ENCODE assay signal across 31 cellular contexts in genomic region chr7:2140216-2140870, GRCh38.
DNase-seq lines count a peak whose midpoint lies in the region; TF ChIP-seq lines count a peak whose summit lies in the region.
"Had no signal": no experiment of that assay in that cellular context is flagged by ENCODE, and none has a peak within 500 bp of the region (broad histone marks: within the 10 kb centered on the region; RNA-seq: fewer than 3 reads in every experiment).

No MANE protein-coding gene starts in this region.

- no peak overlapping the region for H3K18ac ChIP-seq in H9 (ENCODE audit: insufficient read length, low read depth, low read length)

- H3K27ac ChIP-seq in BLaER1 treated with 17β-estradiol and CSF1 and Interleukin-3, amounts not matched to agents 10 nM and 100 nM, result peak overlapping the region in 6 of 11 experiments; percentile 80 to 85 (median 84); a peak in 11 of 22 replicates
- H3K27ac ChIP-seq in H9 (ENCODE audit: insufficient read length, low read depth, low read length) (no peak overlapping the region), cingulate gyrus (ENCODE audit: low read depth, low read length) (peak overlapping the region; percentile 23)
- H3K27ac ChIP-seq: adrenal gland, body of pancreas, gastroesophageal sphincter, neural progenitor cell, parathyroid adenoma, thoracic aorta, vagina had no signal

- H3K4me1 Mint-ChIP-seq in H9 (no peaks in the 10 kb centered on the region), neural crest cell (peaks cover 26% of the 10 kb centered on the region)

- no peak overlapping the region; a peak in 1 of 20 replicates for H3K4me3 ChIP-seq in BLaER1 treated with 17β-estradiol and CSF1 and Interleukin-3, amounts not matched to agents 10 nM and 100 nM
- H3K4me3 ChIP-seq: adrenal gland, body of pancreas, dorsolateral prefrontal cortex, gastroesophageal sphincter, neural progenitor cell, thoracic aorta, vagina had no signal

- H4K91ac ChIP-seq in H9 (ENCODE audit: insufficient read length, low read depth, low read length), result no peak overlapping the region

- no peak for TF ChIP-seq CTCF in H9 (conservative IDR thresholded peaks at IDR 0.05)
- TF ChIP-seq CTCF in neural crest cell (conservative IDR thresholded peaks at IDR 0.05), result no peak
- no peak for TF ChIP-seq CTCF in GM10266 (IDR thresholded peaks at IDR 0.05; ENCODE audit: control insufficient read depth, insufficient read depth, low read depth, missing control alignments)

- no peak overlapping the region for H3K56ac ChIP-seq in H9 (ENCODE audit: insufficient read length, low read depth, low read length)

- H2BK5ac ChIP-seq in H9 (ENCODE audit: insufficient read length, low read length), result no peak overlapping the region

- peak overlapping the region; percentile 40 to 93 (median 44); a peak in 3 of 7 replicates for H3K27ac Mint-ChIP-seq in H9
- peak overlapping the region; percentile 95 for H3K27ac Mint-ChIP-seq in neural crest cell (ENCODE audit: unreplicated experiment)
- H3K27ac Mint-ChIP-seq: activated CD8-positive, alpha-beta memory T cell treated with anti-CD3 and anti-CD28 coated beads, Interleukin-2, amount 10 ng/mL, durations not matched to agents 7 days and 5 days; memory B cell; stimulated activated naive CD8-positive, alpha-beta T cell treated with anti-CD3 and anti-CD28 coated beads, Interleukin-15, Interleukin-2, amounts not matched to agents 100 ng/mL and 50 ng/mL, for 24 hours had no signal

- peaks cover 31 to 100% (median 95%) of the 10 kb centered on the region in 10 experiments for H3K4me1 ChIP-seq in BLaER1 treated with 17β-estradiol and CSF1 and Interleukin-3, amounts not matched to agents 10 nM and 100 nM
- H3K4me1 ChIP-seq in H9 (ENCODE audit: insufficient read depth, low read length), result no peaks in the 10 kb centered on the region
- H3K4me1 ChIP-seq: adrenal gland, body of pancreas, gastroesophageal sphincter, neural progenitor cell, parathyroid adenoma, vagina had no signal

- H4K8ac ChIP-seq in H9 (replicated peaks; ENCODE audit: insufficient read length, low read depth, low read length), result no peak overlapping the region

- H2AFZ ChIP-seq in H9 (ENCODE audit: low read length), result no peak overlapping the region
- H2AFZ ChIP-seq: neural progenitor cell, parathyroid adenoma had no signal

- no peak overlapping the region for H2BK15ac ChIP-seq in H9 (ENCODE audit: low read depth, low read length)

- no peak overlapping the region for H3K4me3 Mint-ChIP-seq in H9
- no peak overlapping the region for H3K4me3 Mint-ChIP-seq in neural crest cell
- H3K4me3 Mint-ChIP-seq: activated CD8-positive, alpha-beta memory T cell treated with anti-CD3 and anti-CD28 coated beads, Interleukin-2, amount 10 ng/mL, durations not matched to agents 7 days and 5 days; activated T-cell treated with anti-CD3 and anti-CD28 coated beads, Interleukin-2, amount 50 U/mL, for 4 hours; memory B cell; neural progenitor cell; stimulated activated naive CD8-positive, alpha-beta T cell treated with anti-CD3 and anti-CD28 coated beads, Interleukin-15, Interleukin-2, amounts not matched to agents 100 ng/mL and 50 ng/mL, for 24 hours had no signal

- no peak overlapping the region for H3T11ph ChIP-seq in H9 (ENCODE audit: low read length)

- peaks cover 0 to 65% (median 34%) of the 10 kb centered on the region in 11 experiments; a peak in 16 of 22 replicates for H4K20me1 ChIP-seq in BLaER1 treated with 17β-estradiol and CSF1 and Interleukin-3, amounts not matched to agents 10 nM and 100 nM
- H4K20me1 ChIP-seq in H9 (ENCODE audit: control insufficient read depth, insufficient read depth, insufficient read length), result no peaks in the 10 kb centered on the region

- no peak overlapping the region for H3K4ac ChIP-seq in H9 (ENCODE audit: low read depth, low read length)

- peaks cover 11 to 26% (median 21%) of the 10 kb centered on the region in 11 experiments for H3K9me3 ChIP-seq in BLaER1 treated with 17β-estradiol and CSF1 and Interleukin-3, amounts not matched to agents 10 nM and 100 nM (replicated peaks in 1 of 11)
- H3K9me3 ChIP-seq in H9 (ENCODE audit: control insufficient read depth, low read depth, low read length), result no peaks in the 10 kb centered on the region
- H3K9me3 ChIP-seq: adrenal gland, body of pancreas, gastroesophageal sphincter, thoracic aorta, vagina had no signal

- WGBS in H9 (ENCODE audit: extremely low coverage, insufficient read length, low lambda C conversion rate), result no CpG with 5 or more reads among the region's 20 CpGs

- H2BK12ac ChIP-seq in H9 (ENCODE audit: insufficient read length, low read depth, low read length), result no peak overlapping the region

- peaks cover 0 to 17% (median 0%) of the 10 kb centered on the region in 11 experiments; a peak in 4 of 22 replicates for H3K27me3 ChIP-seq in BLaER1 treated with 17β-estradiol and CSF1 and Interleukin-3, amounts not matched to agents 10 nM and 100 nM
- no peaks in the 10 kb centered on the region for H3K27me3 ChIP-seq in H9 (ENCODE audit: insufficient read depth, low read length)
- H3K27me3 ChIP-seq: adrenal gland, body of pancreas, dorsolateral prefrontal cortex, gastroesophageal sphincter, neural progenitor cell, vagina had no signal

- H3K23me2 ChIP-seq in H9 (ENCODE audit: insufficient read length, low read depth, low read length, poor library complexity, severe bottlenecking), result no peaks in the 10 kb centered on the region

- DNase-seq in H9 (no peak), neural crest cell (ENCODE audit: low read depth, low spot score) (no peak), HuH-7 (ENCODE audit: low spot score) (no peak), GM10266 (ENCODE audit: extremely low spot score) (no peak), KBM-7 (no peak)
- DNase-seq: activated CD4-positive, alpha-beta T cell treated with anti-CD3 and anti-CD28 coated beads, Interleukin-2, amount 50 U/mL, for 1 hour; activated CD4-positive, CD25-positive, alpha-beta regulatory T cell; activated CD8-positive, alpha-beta memory T cell treated with anti-CD3 and anti-CD28 coated beads, Interleukin-2, amount 10 ng/mL, durations not matched to agents 7 days and 5 days; activated gamma-delta T cell treated with Interleukin-2 at 50 U/mL for 16 hours; activated T-cell treated with anti-CD3 and anti-CD28 coated beads, Interleukin-2, amount 50 U/mL, for 4 hours; adrenal gland; body of pancreas; COR-L47; dorsolateral prefrontal cortex; hippocampal formation; KG1; NCI-H1092 treated with DMSO at 0.1 percent for 48 hours; NCI-H187 treated with DMSO at 0.1 percent for 48 hours; NCI-H2171; NCI-H82; RPMI8226; small intestine had no signal

- peak overlapping the region in 10 of 11 experiments; percentile 86 to 99 (median 97); a peak in 19 of 22 replicates for H3K4me2 ChIP-seq in BLaER1 treated with 17β-estradiol and CSF1 and Interleukin-3, amounts not matched to agents 10 nM and 100 nM
- no peak overlapping the region for H3K4me2 ChIP-seq in H9 (ENCODE audit: insufficient read depth, insufficient read length, low read length)
- H3K4me2 ChIP-seq: neural progenitor cell had no signal

- H2BK120ac ChIP-seq in H9 (ENCODE audit: low read depth, low read length, poor library complexity, severe bottlenecking), result no peak overlapping the region

- H3K9me3 Mint-ChIP-seq in H9, result no peaks in the 10 kb centered on the region
- no peaks in the 10 kb centered on the region for H3K9me3 Mint-ChIP-seq in neural crest cell
- H3K9me3 Mint-ChIP-seq: activated T-cell treated with anti-CD3 and anti-CD28 coated beads, Interleukin-2, amount 50 U/mL, for 4 hours; memory B cell; neural progenitor cell; stimulated activated naive CD8-positive, alpha-beta T cell treated with anti-CD3 and anti-CD28 coated beads, Interleukin-15, Interleukin-2, amounts not matched to agents 100 ng/mL and 50 ng/mL, for 24 hours had no signal

- H3K27me3 Mint-ChIP-seq in H9 (ENCODE audit: low read depth), result no peaks in the 10 kb centered on the region
- H3K27me3 Mint-ChIP-seq in neural crest cell (ENCODE audit: low read depth), result no peaks in the 10 kb centered on the region
- H3K27me3 Mint-ChIP-seq: activated CD8-positive, alpha-beta memory T cell treated with anti-CD3 and anti-CD28 coated beads, Interleukin-2, amount 10 ng/mL, durations not matched to agents 7 days and 5 days; memory B cell; stimulated activated naive CD8-positive, alpha-beta T cell treated with anti-CD3 and anti-CD28 coated beads, Interleukin-15, Interleukin-2, amounts not matched to agents 100 ng/mL and 50 ng/mL, for 24 hours had no signal

- no peaks in the 10 kb centered on the region for H3K79me2 ChIP-seq in H9 (ENCODE audit: insufficient read depth, low read length)

- peak overlapping the region in 6 of 11 experiments; percentile 21 to 82 (median 76); a peak in 10 of 22 replicates for H3K9ac ChIP-seq in BLaER1 treated with 17β-estradiol and CSF1 and Interleukin-3, amounts not matched to agents 10 nM and 100 nM
- H3K9ac ChIP-seq in H9 (ENCODE audit: extremely low read depth, insufficient read length, low read length), result no peak overlapping the region
- H3K9ac ChIP-seq: neural progenitor cell, parathyroid adenoma had no signal

- no peak overlapping the region for H4K5ac ChIP-seq in H9 (ENCODE audit: insufficient read length, low read depth, low read length)

- H3K14ac ChIP-seq in H9 (ENCODE audit: insufficient read depth, low read length), result no peak overlapping the region; the same call in 1 of the 2 replicates

- peaks cover 24 to 36% (median 34%) of the 10 kb centered on the region in 3 experiments for H3K36me3 Mint-ChIP-seq in H9 (ENCODE audit: insufficient read depth in 1 of 3, low read depth in 3 of 3)
- peaks cover 3% of the 10 kb centered on the region for H3K36me3 Mint-ChIP-seq in neural crest cell (ENCODE audit: low read depth)
- H3K36me3 Mint-ChIP-seq: activated CD8-positive, alpha-beta memory T cell treated with anti-CD3 and anti-CD28 coated beads, Interleukin-2, amount 10 ng/mL, durations not matched to agents 7 days and 5 days had no signal

- H3K79me1 ChIP-seq in H9 (ENCODE audit: insufficient read depth, low read depth, low read length, poor library complexity, severe bottlenecking), result no peaks in the 10 kb centered on the region

- no peak overlapping the region for H3K23ac ChIP-seq in H9 (ENCODE audit: insufficient read length, low read depth, low read length)

- H3K36me3 ChIP-seq in BLaER1 treated with 17β-estradiol and CSF1 and Interleukin-3, amounts not matched to agents 10 nM and 100 nM, result peaks cover 27 to 46% (median 37%) of the 10 kb centered on the region in 11 experiments
- H3K36me3 ChIP-seq: adrenal gland, neural progenitor cell had no signal

- in situ Hi-C loops in KBM-7 (cut with MboI; ENCODE audit: low pct_unique_long_range_greater_than_20kb, low sequenced_read_pairs), result no loop called here

- no peak overlapping the region for H2BK20ac ChIP-seq in H9 (ENCODE audit: low read depth, low read length, poor library complexity, severe bottlenecking)

- H2AK5ac ChIP-seq in H9 (ENCODE audit: insufficient read length, low read length), result no peak overlapping the region
